1 cellular context compared by ENCODE assay signal in genomic region chr6:64301307-64302236, GRCh38.
TF ChIP-seq lines count a peak whose summit lies in the region.

No MANE protein-coding gene starts in this region.

TF ChIP-seq in HepG2, 621 proteins besides CTCF, POLR2A, EP300 and RAD21 (continued from another document and continues in another):
- peak; percentile 99 for TF ChIP-seq ISL2 (CRISPR knock-in tag; IDR thresholded peaks at IDR 0.05)
- TF ChIP-seq ZFP36L1 (CRISPR knock-in tag; IDR thresholded peaks at IDR 0.05): 0 out of 2 replicates have a peak, but pooled peaks have one; percentile 27
- TF ChIP-seq IKZF5 (CRISPR knock-in tag; IDR thresholded peaks at IDR 0.05): peak; percentile 46; the same call in 1 of the 2 replicates
- peak; percentile 99 for TF ChIP-seq GATA4 (IDR thresholded peaks at IDR 0.05; ENCODE audit: borderline replicate concordance, low read depth)
- peak; percentile 61; the same call in 1 of the 2 replicates for TF ChIP-seq SALL1 (CRISPR knock-in tag; IDR thresholded peaks at IDR 0.05)
- TF ChIP-seq MLX (CRISPR knock-in tag; IDR thresholded peaks at IDR 0.05): peak; percentile 68
- no peak for TF ChIP-seq NFRKB (IDR thresholded peaks at IDR 0.05)
- TF ChIP-seq FOXK1 (CRISPR knock-in tag; IDR thresholded peaks at IDR 0.05; ENCODE audit: borderline replicate concordance, low read depth): peak; percentile 86; the same call in 1 of the 2 replicates
- TF ChIP-seq ERF (CRISPR knock-in tag; IDR thresholded peaks at IDR 0.05): peak; percentile 54; the same call in 1 of the 2 replicates
- TF ChIP-seq ZNF720 (CRISPR knock-in tag; IDR thresholded peaks at IDR 0.05): no peak
- no peak; the same call in 1 of the 2 replicates for TF ChIP-seq HNF4G (IDR thresholded peaks at IDR 0.05; ENCODE audit: borderline replicate concordance, low read depth, low read length)
- 0 out of 2 replicates have a peak, but pooled peaks have one; percentile 21 for TF ChIP-seq HNF4G (CRISPR knock-in tag; IDR thresholded peaks at IDR 0.05; ENCODE audit: borderline replicate concordance, low read depth)
- TF ChIP-seq FOSL2 (CRISPR knock-in tag; IDR thresholded peaks at IDR 0.05): peak; percentile 74
- TF ChIP-seq ZNF639 (CRISPR knock-in tag; conservative IDR thresholded peaks at IDR 0.05): no peak
- peak; percentile 37; the same call in 1 of the 2 replicates for TF ChIP-seq PHF21A (CRISPR knock-in tag; IDR thresholded peaks at IDR 0.05)
- TF ChIP-seq ZNF652 (CRISPR knock-in tag; IDR thresholded peaks at IDR 0.05; ENCODE audit: borderline replicate concordance, low read depth): peak; percentile 88
- peak; percentile 50; the same call in 1 of the 2 replicates for TF ChIP-seq FOXK2 (IDR thresholded peaks at IDR 0.05)
- TF ChIP-seq ZNF770 (CRISPR knock-in tag; IDR thresholded peaks at IDR 0.05): 0 out of 2 replicates have a peak, but pooled peaks have one; percentile 19
- TF ChIP-seq ZNF83 (CRISPR knock-in tag; IDR thresholded peaks at IDR 0.05; ENCODE audit: borderline replicate concordance): no peak
- peak; percentile 80 for TF ChIP-seq TEAD3 (CRISPR knock-in tag; optimal IDR thresholded peaks at IDR 0.05; ENCODE audit: borderline replicate concordance)
- TF ChIP-seq HES4 (CRISPR knock-in tag; IDR thresholded peaks at IDR 0.05; ENCODE audit: borderline replicate concordance): no peak
- TF ChIP-seq FOXP1 (IDR thresholded peaks at IDR 0.05): peak; percentile 92
- peak; percentile 99 for TF ChIP-seq FOXP1 (CRISPR knock-in tag; IDR thresholded peaks at IDR 0.05)
- TF ChIP-seq ARNT2 (CRISPR knock-in tag; IDR thresholded peaks at IDR 0.05; ENCODE audit: low read depth): peak; percentile 42; the same call in 1 of the 2 replicates
- 0 out of 2 replicates have a peak, but pooled peaks have one; percentile 11 for TF ChIP-seq TFAP4 (IDR thresholded peaks at IDR 0.05; ENCODE audit: borderline replicate concordance, low read depth)
- no peak for TF ChIP-seq HNRNPK (IDR thresholded peaks at IDR 0.05; ENCODE audit: low read depth, low read length, poor library complexity, severe bottlenecking)
- TF ChIP-seq RFX3 (CRISPR knock-in tag; IDR thresholded peaks at IDR 0.05): no peak
- 0 out of 2 replicates have a peak, but pooled peaks have one; percentile 46 for TF ChIP-seq ZNF547 (CRISPR knock-in tag; IDR thresholded peaks at IDR 0.05)
- peak; percentile 58 for TF ChIP-seq ASH2L (IDR thresholded peaks at IDR 0.05; ENCODE audit: insufficient read length, low read depth, low read length)
- peak; percentile 67 for TF ChIP-seq MED1 (CRISPR knock-in tag; IDR thresholded peaks at IDR 0.05)
- peak; percentile 83; the same call in 1 of the 2 replicates for TF ChIP-seq MIXL1 (CRISPR knock-in tag; IDR thresholded peaks at IDR 0.05)
- peak; percentile 55; the same call in 1 of the 2 replicates for TF ChIP-seq CEBPG (CRISPR knock-in tag; IDR thresholded peaks at IDR 0.05)
- TF ChIP-seq YEATS2 (CRISPR knock-in tag; IDR thresholded peaks at IDR 0.05; ENCODE audit: borderline replicate concordance): peak; percentile 19; the same call in 1 of the 2 replicates
- peak; percentile 84; the same call in 1 of the 2 replicates for TF ChIP-seq ZNF281 (CRISPR knock-in tag; IDR thresholded peaks at IDR 0.05; ENCODE audit: borderline replicate concordance)
- TF ChIP-seq DRAP1 (CRISPR knock-in tag; IDR thresholded peaks at IDR 0.05): 0 out of 2 replicates have a peak, but pooled peaks have one; percentile 23
- TF ChIP-seq BATF2 (CRISPR knock-in tag; IDR thresholded peaks at IDR 0.05): no peak
- TF ChIP-seq SOX6 (IDR thresholded peaks at IDR 0.05): no peak
- peak; percentile 99 for TF ChIP-seq SOX6 (CRISPR knock-in tag; IDR thresholded peaks at IDR 0.05)
- 0 out of 2 replicates have a peak, but pooled peaks have one; percentile 40 for TF ChIP-seq ZNF747 (CRISPR knock-in tag; IDR thresholded peaks at IDR 0.05; ENCODE audit: borderline replicate concordance)
- no peak for TF ChIP-seq ZNF546 (CRISPR knock-in tag; conservative IDR thresholded peaks at IDR 0.05)
- 0 out of 2 replicates have a peak, but pooled peaks have one; percentile 74 for TF ChIP-seq SP140L (CRISPR knock-in tag; IDR thresholded peaks at IDR 0.05; ENCODE audit: borderline replicate concordance)
- TF ChIP-seq ZNF558 (CRISPR knock-in tag; IDR thresholded peaks at IDR 0.05; ENCODE audit: borderline replicate concordance): no peak
- TF ChIP-seq MBD4 (IDR thresholded peaks at IDR 0.05; ENCODE audit: borderline replicate concordance, low read length): 0 out of 2 replicates have a peak, but pooled peaks have one; percentile 48
- TF ChIP-seq MIER2 (CRISPR knock-in tag; IDR thresholded peaks at IDR 0.05): no peak
- TF ChIP-seq FOXO1 (CRISPR knock-in tag; IDR thresholded peaks at IDR 0.05): peak; percentile 92
- peak; percentile 57; the same call in 1 of the 2 replicates for TF ChIP-seq ATF1 (CRISPR knock-in tag; IDR thresholded peaks at IDR 0.05)
- TF ChIP-seq NR2F6 (IDR thresholded peaks at IDR 0.05): peak; percentile 86
- peak; percentile 54; the same call in 1 of the 2 replicates for TF ChIP-seq NR2F6 (CRISPR knock-in tag; IDR thresholded peaks at IDR 0.05)
- TF ChIP-seq FOXO4 (CRISPR knock-in tag; conservative IDR thresholded peaks at IDR 0.05): no peak
- peak; percentile 78; the same call in 1 of the 2 replicates for TF ChIP-seq TRIM24 (CRISPR knock-in tag; IDR thresholded peaks at IDR 0.05)
- TF ChIP-seq LCORL (IDR thresholded peaks at IDR 0.05): no peak
- TF ChIP-seq LCORL (CRISPR knock-in tag; IDR thresholded peaks at IDR 0.05): 0 out of 2 replicates have a peak, but pooled peaks have one; percentile 39
- TF ChIP-seq ZNF512B (CRISPR knock-in tag; IDR thresholded peaks at IDR 0.05; ENCODE audit: borderline replicate concordance): no peak
